In genomic region chr11:57534449-57534848, GRCh38 we compare ENCODE assay signal across 14 cellular contexts. TPM values are rescaled to one million over a fixed set of nuclear protein-coding genes. Genes with fewer than 3 reads are reported as not detected.
"Had no signal": no experiment of that assay in that cellular context is flagged by ENCODE, and none has a peak within 500 bp of the region (broad histone marks: within the 10 kb centered on the region; RNA-seq: fewer than 3 reads in every experiment).

No MANE protein-coding gene starts in this region.

RNA-seq across cellular contexts. Expression of gene SMTNL1, which starts 2.9 kb away (rescaled TPM):
- total RNA-seq: stomach, subcutaneous adipose tissue, suprapubic skin, temporal lobe, thoracic aorta, thyroid gland, tibial nerve, transverse colon, upper lobe of left lung, upper lobe of right lung, ureter, uterus, vagina had no signal
- polyA plus RNA-seq: stomach, urinary bladder had no signal
